2 cellular contexts compared by ENCODE assay signal in the genomic region with DNA sequence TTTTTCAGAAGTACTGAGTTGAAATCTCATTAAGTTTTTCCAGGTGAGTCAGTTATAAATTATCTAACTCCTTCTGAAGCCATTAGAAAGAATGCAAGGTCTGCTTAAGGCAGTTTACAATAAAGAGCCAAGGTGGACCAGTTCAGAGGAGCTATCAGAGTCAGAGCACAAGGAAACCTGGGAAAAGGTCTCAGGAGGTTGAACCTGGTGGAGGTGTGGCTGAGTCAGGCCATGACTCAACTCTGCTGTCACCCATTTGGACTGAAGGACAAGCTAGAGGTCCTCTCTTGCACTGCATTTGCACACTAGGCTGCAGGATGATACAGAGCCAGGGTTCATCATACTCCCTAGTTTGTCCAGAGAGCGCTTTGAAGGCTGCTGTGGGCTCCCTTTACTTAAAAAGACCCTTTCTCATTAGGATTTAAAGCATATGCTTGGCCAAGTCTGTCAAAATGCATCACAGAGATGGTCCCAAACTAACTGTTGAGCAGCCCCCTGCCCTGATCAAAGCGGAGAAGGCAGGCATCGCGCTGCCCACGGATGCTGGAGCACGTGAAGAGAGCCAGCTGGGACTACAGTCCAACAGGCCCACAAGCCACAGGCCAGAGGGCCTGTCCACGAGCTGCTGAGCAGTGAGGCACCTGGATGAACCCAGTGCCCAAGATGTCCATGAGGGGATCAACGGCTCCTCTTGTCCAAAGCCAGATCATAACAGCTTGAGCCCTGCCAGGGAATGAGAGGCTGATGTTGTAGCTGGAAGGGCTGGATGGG.
TF ChIP-seq lines count a peak whose summit lies in the region.

No MANE protein-coding gene starts in this region.

TF ChIP-seq in SK-N-SH treated with all-trans-retinoic acid at 6 μM for 48 hours, 23 proteins besides CTCF, POLR2A, EP300 and RAD21:
- TF ChIP-seq, protein P1, sequence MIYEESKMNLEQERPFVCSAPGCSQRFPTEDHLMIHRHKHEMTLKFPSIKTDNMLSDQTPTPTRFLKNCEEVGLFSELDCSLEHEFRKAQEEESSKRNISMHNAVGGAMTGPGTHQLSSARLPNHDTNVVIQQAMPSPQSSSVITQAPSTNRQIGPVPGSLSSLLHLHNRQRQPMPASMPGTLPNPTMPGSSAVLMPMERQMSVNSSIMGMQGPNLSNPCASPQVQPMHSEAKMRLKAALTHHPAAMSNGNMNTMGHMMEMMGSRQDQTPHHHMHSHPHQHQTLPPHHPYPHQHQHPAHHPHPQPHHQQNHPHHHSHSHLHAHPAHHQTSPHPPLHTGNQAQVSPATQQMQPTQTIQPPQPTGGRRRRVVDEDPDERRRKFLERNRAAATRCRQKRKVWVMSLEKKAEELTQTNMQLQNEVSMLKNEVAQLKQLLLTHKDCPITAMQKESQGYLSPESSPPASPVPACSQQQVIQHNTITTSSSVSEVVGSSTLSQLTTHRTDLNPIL (CRISPR knock-in tag; IDR thresholded peaks at IDR 0.05; ENCODE audit: low read depth): no peak
- no peak for TF ChIP-seq ISL1 (CRISPR knock-in tag; IDR thresholded peaks at IDR 0.05)
- TF ChIP-seq, protein P2, sequence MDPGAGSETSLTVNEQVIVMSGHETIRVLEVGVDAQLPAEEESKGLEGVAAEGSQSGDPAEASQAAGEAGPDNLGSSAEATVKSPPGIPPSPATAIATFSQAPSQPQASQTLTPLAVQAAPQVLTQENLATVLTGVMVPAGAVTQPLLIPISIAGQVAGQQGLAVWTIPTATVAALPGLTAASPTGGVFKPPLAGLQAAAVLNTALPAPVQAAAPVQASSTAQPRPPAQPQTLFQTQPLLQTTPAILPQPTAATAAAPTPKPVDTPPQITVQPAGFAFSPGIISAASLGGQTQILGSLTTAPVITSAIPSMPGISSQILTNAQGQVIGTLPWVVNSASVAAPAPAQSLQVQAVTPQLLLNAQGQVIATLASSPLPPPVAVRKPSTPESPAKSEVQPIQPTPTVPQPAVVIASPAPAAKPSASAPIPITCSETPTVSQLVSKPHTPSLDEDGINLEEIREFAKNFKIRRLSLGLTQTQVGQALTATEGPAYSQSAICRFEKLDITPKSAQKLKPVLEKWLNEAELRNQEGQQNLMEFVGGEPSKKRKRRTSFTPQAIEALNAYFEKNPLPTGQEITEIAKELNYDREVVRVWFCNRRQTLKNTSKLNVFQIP (CRISPR knock-in tag; IDR thresholded peaks at IDR 0.05; ENCODE audit: borderline replicate concordance, low read depth): no peak
- no peak for TF ChIP-seq OSR1 (CRISPR knock-in tag; IDR thresholded peaks at IDR 0.05)
- no peak for TF ChIP-seq ZFP30 (CRISPR knock-in tag; IDR thresholded peaks at IDR 0.05)
- no peak for TF ChIP-seq BACH2 (CRISPR knock-in tag; IDR thresholded peaks at IDR 0.05; ENCODE audit: borderline replicate concordance)
- TF ChIP-seq ZNF565 (CRISPR knock-in tag; conservative IDR thresholded peaks at IDR 0.05; ENCODE audit: low read depth): no peak
- no peak for TF ChIP-seq ZNF8 (CRISPR knock-in tag; IDR thresholded peaks at IDR 0.05)
- no peak for TF ChIP-seq SNAI2 (CRISPR knock-in tag; IDR thresholded peaks at IDR 0.05)
- TF ChIP-seq ARNTL (CRISPR knock-in tag; IDR thresholded peaks at IDR 0.05; ENCODE audit: borderline replicate concordance, low read depth): no peak
- TF ChIP-seq PPARA (CRISPR knock-in tag; IDR thresholded peaks at IDR 0.05; ENCODE audit: borderline replicate concordance): no peak
- TF ChIP-seq TCF4 (CRISPR knock-in tag; IDR thresholded peaks at IDR 0.05; ENCODE audit: borderline replicate concordance): no peak
- no peak for TF ChIP-seq RARB (CRISPR knock-in tag; IDR thresholded peaks at IDR 0.05)
- TF ChIP-seq, protein P3, sequence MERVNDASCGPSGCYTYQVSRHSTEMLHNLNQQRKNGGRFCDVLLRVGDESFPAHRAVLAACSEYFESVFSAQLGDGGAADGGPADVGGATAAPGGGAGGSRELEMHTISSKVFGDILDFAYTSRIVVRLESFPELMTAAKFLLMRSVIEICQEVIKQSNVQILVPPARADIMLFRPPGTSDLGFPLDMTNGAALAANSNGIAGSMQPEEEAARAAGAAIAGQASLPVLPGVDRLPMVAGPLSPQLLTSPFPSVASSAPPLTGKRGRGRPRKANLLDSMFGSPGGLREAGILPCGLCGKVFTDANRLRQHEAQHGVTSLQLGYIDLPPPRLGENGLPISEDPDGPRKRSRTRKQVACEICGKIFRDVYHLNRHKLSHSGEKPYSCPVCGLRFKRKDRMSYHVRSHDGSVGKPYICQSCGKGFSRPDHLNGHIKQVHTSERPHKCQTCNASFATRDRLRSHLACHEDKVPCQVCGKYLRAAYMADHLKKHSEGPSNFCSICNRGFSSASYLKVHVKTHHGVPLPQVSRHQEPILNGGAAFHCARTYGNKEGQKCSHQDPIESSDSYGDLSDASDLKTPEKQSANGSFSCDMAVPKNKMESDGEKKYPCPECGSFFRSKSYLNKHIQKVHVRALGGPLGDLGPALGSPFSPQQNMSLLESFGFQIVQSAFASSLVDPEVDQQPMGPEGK (CRISPR knock-in tag; IDR thresholded peaks at IDR 0.05; ENCODE audit: borderline replicate concordance): no peak
- TF ChIP-seq, protein P4, sequence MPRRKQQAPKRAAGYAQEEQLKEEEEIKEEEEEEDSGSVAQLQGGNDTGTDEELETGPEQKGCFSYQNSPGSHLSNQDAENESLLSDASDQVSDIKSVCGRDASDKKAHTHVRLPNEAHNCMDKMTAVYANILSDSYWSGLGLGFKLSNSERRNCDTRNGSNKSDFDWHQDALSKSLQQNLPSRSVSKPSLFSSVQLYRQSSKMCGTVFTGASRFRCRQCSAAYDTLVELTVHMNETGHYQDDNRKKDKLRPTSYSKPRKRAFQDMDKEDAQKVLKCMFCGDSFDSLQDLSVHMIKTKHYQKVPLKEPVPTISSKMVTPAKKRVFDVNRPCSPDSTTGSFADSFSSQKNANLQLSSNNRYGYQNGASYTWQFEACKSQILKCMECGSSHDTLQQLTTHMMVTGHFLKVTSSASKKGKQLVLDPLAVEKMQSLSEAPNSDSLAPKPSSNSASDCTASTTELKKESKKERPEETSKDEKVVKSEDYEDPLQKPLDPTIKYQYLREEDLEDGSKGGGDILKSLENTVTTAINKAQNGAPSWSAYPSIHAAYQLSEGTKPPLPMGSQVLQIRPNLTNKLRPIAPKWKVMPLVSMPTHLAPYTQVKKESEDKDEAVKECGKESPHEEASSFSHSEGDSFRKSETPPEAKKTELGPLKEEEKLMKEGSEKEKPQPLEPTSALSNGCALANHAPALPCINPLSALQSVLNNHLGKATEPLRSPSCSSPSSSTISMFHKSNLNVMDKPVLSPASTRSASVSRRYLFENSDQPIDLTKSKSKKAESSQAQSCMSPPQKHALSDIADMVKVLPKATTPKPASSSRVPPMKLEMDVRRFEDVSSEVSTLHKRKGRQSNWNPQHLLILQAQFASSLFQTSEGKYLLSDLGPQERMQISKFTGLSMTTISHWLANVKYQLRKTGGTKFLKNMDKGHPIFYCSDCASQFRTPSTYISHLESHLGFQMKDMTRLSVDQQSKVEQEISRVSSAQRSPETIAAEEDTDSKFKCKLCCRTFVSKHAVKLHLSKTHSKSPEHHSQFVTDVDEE (CRISPR knock-in tag; IDR thresholded peaks at IDR 0.05): no peak

TF ChIP-seq in SK-N-SH, 30 proteins besides CTCF, POLR2A, EP300 and RAD21:
- TF ChIP-seq GABPA (IDR thresholded peaks at IDR 0.05; ENCODE audit: low read depth): no peak
- TF ChIP-seq MEF2A (IDR thresholded peaks at IDR 0.05; ENCODE audit: borderline replicate concordance, low read depth): no peak
- TF ChIP-seq MXI1 (IDR thresholded peaks at IDR 0.05; ENCODE audit: low read depth, low read length): no peak
- no peak for TF ChIP-seq POLR2AphosphoS5 (IDR thresholded peaks at IDR 0.05; ENCODE audit: low read depth, low read length)
- no peak for TF ChIP-seq FOSL2 (IDR thresholded peaks at IDR 0.05; ENCODE audit: borderline replicate concordance, low read depth)
- no peak for TF ChIP-seq GATA2 (CRISPR knock-in tag; IDR thresholded peaks at IDR 0.05)
- TF ChIP-seq, protein P5, sequence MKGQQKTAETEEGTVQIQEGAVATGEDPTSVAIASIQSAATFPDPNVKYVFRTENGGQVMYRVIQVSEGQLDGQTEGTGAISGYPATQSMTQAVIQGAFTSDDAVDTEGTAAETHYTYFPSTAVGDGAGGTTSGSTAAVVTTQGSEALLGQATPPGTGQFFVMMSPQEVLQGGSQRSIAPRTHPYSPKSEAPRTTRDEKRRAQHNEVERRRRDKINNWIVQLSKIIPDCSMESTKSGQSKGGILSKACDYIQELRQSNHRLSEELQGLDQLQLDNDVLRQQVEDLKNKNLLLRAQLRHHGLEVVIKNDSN (IDR thresholded peaks at IDR 0.05; ENCODE audit: borderline replicate concordance, low read depth): no peak
- TF ChIP-seq, protein P6, sequence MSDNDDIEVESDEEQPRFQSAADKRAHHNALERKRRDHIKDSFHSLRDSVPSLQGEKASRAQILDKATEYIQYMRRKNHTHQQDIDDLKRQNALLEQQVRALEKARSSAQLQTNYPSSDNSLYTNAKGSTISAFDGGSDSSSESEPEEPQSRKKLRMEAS (IDR thresholded peaks at IDR 0.05; ENCODE audit: low read depth): no peak
- TF ChIP-seq, protein P7, sequence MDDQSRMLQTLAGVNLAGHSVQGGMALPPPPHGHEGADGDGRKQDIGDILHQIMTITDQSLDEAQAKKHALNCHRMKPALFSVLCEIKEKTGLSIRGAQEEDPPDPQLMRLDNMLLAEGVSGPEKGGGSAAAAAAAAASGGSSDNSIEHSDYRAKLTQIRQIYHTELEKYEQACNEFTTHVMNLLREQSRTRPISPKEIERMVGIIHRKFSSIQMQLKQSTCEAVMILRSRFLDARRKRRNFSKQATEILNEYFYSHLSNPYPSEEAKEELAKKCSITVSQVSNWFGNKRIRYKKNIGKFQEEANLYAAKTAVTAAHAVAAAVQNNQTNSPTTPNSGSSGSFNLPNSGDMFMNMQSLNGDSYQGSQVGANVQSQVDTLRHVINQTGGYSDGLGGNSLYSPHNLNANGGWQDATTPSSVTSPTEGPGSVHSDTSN (IDR thresholded peaks at IDR 0.05): no peak
TF ChIP-seq in SK-N-SH: peak in this region for 0.
